19 cellular contexts compared by ENCODE assay signal in the genomic region with DNA sequence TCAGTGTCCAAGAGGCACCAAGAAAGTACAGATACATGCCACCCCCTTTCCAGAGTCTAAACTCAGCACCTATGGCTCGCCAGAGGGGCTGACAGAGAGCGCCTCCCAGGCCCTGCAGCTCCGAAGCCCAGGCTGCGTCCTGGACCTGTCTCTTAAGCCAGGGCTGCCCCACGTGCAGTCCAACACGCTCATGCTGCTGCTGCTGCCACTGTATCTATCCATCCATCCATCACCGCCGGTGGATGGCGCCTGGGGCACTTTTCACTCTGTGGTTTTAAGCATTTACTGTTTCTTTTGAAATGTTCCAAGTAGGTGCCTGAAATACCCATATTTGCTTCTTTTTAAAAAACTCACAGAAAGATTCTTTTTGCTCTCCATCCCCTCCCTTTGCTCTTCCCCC. TPM values are rescaled to one million over a fixed set of nuclear protein-coding genes. Genes with fewer than 3 reads are reported as not detected.
A peak's percentile ranks its signal among the peaks of the same experiment; 100 is the strongest.
DNase-seq lines count a peak whose midpoint lies in the region; ATAC-seq and TF ChIP-seq lines count a peak whose summit lies in the region.
"Had no signal": no experiment of that assay in that cellular context is flagged by ENCODE, and none has a peak within 500 bp of the region (broad histone marks: within the 10 kb centered on the region; RNA-seq: fewer than 3 reads in every experiment).

No MANE protein-coding gene starts in this region.

- H3K36me3 ChIP-seq in PC-3 (ENCODE audit: low read depth, low read length): no peaks in the 10 kb centered on the region
- H3K36me3 ChIP-seq: cardiac muscle cell had no signal

- no peak for TF ChIP-seq CTCF in PC-3 (conservative IDR thresholded peaks at IDR 0.05; ENCODE audit: low read depth, low read length)
- peak; percentile 22 for TF ChIP-seq CTCF in chondrocyte (IDR thresholded peaks at IDR 0.05)

- peaks cover 7% of the 10 kb centered on the region for H3K4me1 Mint-ChIP-seq in chondrocyte (ENCODE audit: low read depth)
- H3K4me1 Mint-ChIP-seq: activated CD8-positive, alpha-beta memory T cell treated with anti-CD3 and anti-CD28 coated beads, Interleukin-2, amount 10 ng/mL, durations not matched to agents 7 days and 5 days; IgD-negative memory B cell; memory B cell had no signal

- H3K4me3 ChIP-seq in PC-3 (ENCODE audit: low read length): no peak overlapping the region
- H3K4me3 ChIP-seq: cardiac muscle cell, dorsolateral prefrontal cortex had no signal

- CTCF ChIA-PET in HEK293T (lab: Yijun Ruan, JAX) (no interaction called here), PC-3 (lab: Charles Lee) (no interaction called here)

- no peak overlapping the region for H3K27ac ChIP-seq in PC-3 (ENCODE audit: low read length)
- H3K27ac ChIP-seq: cardiac muscle cell had no signal

- H3K36me3 Mint-ChIP-seq in chondrocyte (ENCODE audit: low read depth): no peaks in the 10 kb centered on the region
- H3K36me3 Mint-ChIP-seq: activated CD8-positive, alpha-beta memory T cell treated with anti-CD3 and anti-CD28 coated beads, Interleukin-2, amount 10 ng/mL, durations not matched to agents 7 days and 5 days; IgD-negative memory B cell; memory B cell; naive thymus-derived CD8-positive, alpha-beta T cell; stimulated activated naive B cell treated with anti-CD40 and anti-IgM and Interleukin-4, amounts not matched to agents 10 μg/mL and 1 μg/mL and 100 μg/mL, for 72 hours had no signal

- H3K79me2 ChIP-seq in PC-3 (ENCODE audit: low read length): no peaks in the 10 kb centered on the region

- no peak overlapping the region for H3K27ac Mint-ChIP-seq in chondrocyte (ENCODE audit: unreplicated experiment)
- H3K27ac Mint-ChIP-seq: activated CD8-positive, alpha-beta memory T cell treated with anti-CD3 and anti-CD28 coated beads, Interleukin-2, amount 10 ng/mL, durations not matched to agents 7 days and 5 days; H9; IgD-negative memory B cell; memory B cell had no signal

- H3K9me3 Mint-ChIP-seq in chondrocyte (ENCODE audit: low read depth): no peaks in the 10 kb centered on the region
- H3K9me3 Mint-ChIP-seq: H9; IgD-negative memory B cell; memory B cell; naive thymus-derived CD8-positive, alpha-beta T cell; stimulated activated naive B cell treated with anti-CD40 and anti-IgM and Interleukin-4, amounts not matched to agents 10 μg/mL and 1 μg/mL and 100 μg/mL, for 72 hours had no signal

- no peaks in the 10 kb centered on the region for H3K4me1 ChIP-seq in PC-3 (ENCODE audit: insufficient read depth, low read length)

- H3K4me2 ChIP-seq in PC-3 (ENCODE audit: low read length): no peak overlapping the region

- no peaks in the 10 kb centered on the region for H4K20me1 ChIP-seq in PC-3 (ENCODE audit: low read length)

- H3K27me3 Mint-ChIP-seq in chondrocyte (ENCODE audit: low read depth): no peaks in the 10 kb centered on the region
- H3K27me3 Mint-ChIP-seq: activated CD8-positive, alpha-beta memory T cell treated with anti-CD3 and anti-CD28 coated beads, Interleukin-2, amount 10 ng/mL, durations not matched to agents 7 days and 5 days; naive thymus-derived CD8-positive, alpha-beta T cell; stimulated activated naive B cell treated with anti-CD40 and anti-IgM and Interleukin-4, amounts not matched to agents 10 μg/mL and 1 μg/mL and 100 μg/mL, for 72 hours had no signal

- H3K9ac ChIP-seq in PC-3 (ENCODE audit: low read length): no peak overlapping the region

- intact Hi-C loops in PC-3 (cut with micrococcal nuclease): no loop called here

- ATAC-seq in PC-3: no peak
- no peak for ATAC-seq in GM21723 (IDR thresholded peaks at IDR 0.05; ENCODE audit: unreplicated experiment)
- ATAC-seq: activated CD8-positive, alpha-beta memory T cell treated with anti-CD3 and anti-CD28 coated beads, Interleukin-2, amount 10 ng/mL, durations not matched to agents 7 days and 5 days; naive thymus-derived CD8-positive, alpha-beta T cell; stimulated activated naive B cell treated with anti-CD40 and anti-IgM and Interleukin-4, amounts not matched to agents 10 μg/mL and 1 μg/mL and 100 μg/mL, for 72 hours had no signal

- no peak overlapping the region for H3K4me3 Mint-ChIP-seq in chondrocyte (ENCODE audit: unreplicated experiment)
- H3K4me3 Mint-ChIP-seq: activated CD8-positive, alpha-beta memory T cell treated with anti-CD3 and anti-CD28 coated beads, Interleukin-2, amount 10 ng/mL, durations not matched to agents 7 days and 5 days; H9; memory B cell; naive thymus-derived CD8-positive, alpha-beta T cell; stimulated activated naive B cell treated with anti-CD40 and anti-IgM and Interleukin-4, amounts not matched to agents 10 μg/mL and 1 μg/mL and 100 μg/mL, for 72 hours had no signal

- no peaks in the 10 kb centered on the region for H3F3A ChIP-seq in PC-3 (ENCODE audit: low read length, unreplicated experiment)

- H3K9me3 ChIP-seq in PC-3 (ENCODE audit: low read length): no peaks in the 10 kb centered on the region

- DNase-seq in COLO829 (ENCODE audit: low spot score): peak; percentile 31
- DNase-seq in HEK293T (ENCODE audit: extremely low spot score): peak; percentile 40
- DNase-seq in PC-3: peak; percentile 9
- DNase-seq in chondrocyte (ENCODE audit: low spot score): no peak
- no peak for DNase-seq in NCI-H345 (lab: John Stamatoyannopoulos, UW)
- DNase-seq in retina: no peak
- no peak for DNase-seq in NCI-H748 (lab: John Stamatoyannopoulos, UW; ENCODE audit: unreplicated experiment)
- DNase-seq: activated CD8-positive, alpha-beta memory T cell treated with anti-CD3 and anti-CD28 coated beads, Interleukin-2, amount 10 ng/mL, durations not matched to agents 7 days and 5 days; foreskin melanocyte; H9; naive thymus-derived CD8-positive, alpha-beta T cell; NCI-H2081 treated with DMSO at 0.1 percent for 48 hours; NCI-H748 treated with DMSO at 0.1 percent for 48 hours; stimulated activated naive B cell treated with anti-CD40 and anti-IgM and Interleukin-4, amounts not matched to agents 10 μg/mL and 1 μg/mL and 100 μg/mL, for 72 hours had no signal

- POLR2A ChIA-PET in HEK293T (lab: Yijun Ruan, JAX): no interaction called here
- POLR2A ChIA-PET in PC-3 (lab: Charles Lee; ENCODE audit: unreplicated experiment): no interaction called here

- H3K27me3 ChIP-seq in PC-3 (ENCODE audit: low read length): no peaks in the 10 kb centered on the region
- H3K27me3 ChIP-seq: cardiac muscle cell, dorsolateral prefrontal cortex had no signal

- no peaks in the 10 kb centered on the region for H3K9me2 ChIP-seq in PC-3 (replicated peaks; ENCODE audit: low read length)

- BruUV-seq in PC-3 (replicated peaks; lab: Mats Ljungman, UMichigan): no TSS peak

- H2AFZ ChIP-seq in PC-3 (ENCODE audit: low read length): no peak overlapping the region

TF ChIP-seq in HEK293T, 16 proteins besides CTCF, POLR2A, EP300 and RAD21:
- no peak for TF ChIP-seq TARDBP (IDR thresholded peaks at IDR 0.05)
- no peak for TF ChIP-seq NFRKB (IDR thresholded peaks at IDR 0.05)
- no peak for TF ChIP-seq ARNT (IDR thresholded peaks at IDR 0.05)
- TF ChIP-seq FOXK2 (IDR thresholded peaks at IDR 0.05): no peak
- TF ChIP-seq CTBP1 (IDR thresholded peaks at IDR 0.05; ENCODE audit: borderline replicate concordance): no peak
- TF ChIP-seq BHLHE40 (IDR thresholded peaks at IDR 0.05; ENCODE audit: borderline replicate concordance): no peak
- no peak for TF ChIP-seq ELF4 (IDR thresholded peaks at IDR 0.05)
- TF ChIP-seq, protein P1, sequence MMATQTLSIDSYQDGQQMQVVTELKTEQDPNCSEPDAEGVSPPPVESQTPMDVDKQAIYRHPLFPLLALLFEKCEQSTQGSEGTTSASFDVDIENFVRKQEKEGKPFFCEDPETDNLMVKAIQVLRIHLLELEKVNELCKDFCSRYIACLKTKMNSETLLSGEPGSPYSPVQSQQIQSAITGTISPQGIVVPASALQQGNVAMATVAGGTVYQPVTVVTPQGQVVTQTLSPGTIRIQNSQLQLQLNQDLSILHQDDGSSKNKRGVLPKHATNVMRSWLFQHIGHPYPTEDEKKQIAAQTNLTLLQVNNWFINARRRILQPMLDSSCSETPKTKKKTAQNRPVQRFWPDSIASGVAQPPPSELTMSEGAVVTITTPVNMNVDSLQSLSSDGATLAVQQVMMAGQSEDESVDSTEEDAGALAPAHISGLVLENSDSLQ (IDR thresholded peaks at IDR 0.05): no peak; the same call in 1 of the 2 replicates
- TF ChIP-seq LEF1 (IDR thresholded peaks at IDR 0.05; ENCODE audit: borderline replicate concordance): no peak
TF ChIP-seq in HEK293T: peak in this region for 0.

RNA-seq across cellular contexts. Expression of a gene that starts 41.8 kb away (rescaled TPM):
- total RNA-seq in PC-3 (2014; rRNA removed) (71.4 and 77.1 TPM in 2 replicates), chondrocyte (15.7 to 20.6 TPM (median 16.9 TPM) in 3 replicates)

Comparison
In these comparisons a context has a peak if more than half of its experiments do, and no peak if none do; other contexts are left out.
1. DNase-seq: peak in COLO829 (single experiment), HEK293T (single experiment) and PC-3 (single experiment); none in chondrocyte (single experiment), NCI-H345 (single experiment), retina (single experiment) and NCI-H748 (single experiment).